Comparison of ENCODE assay signal across 12 cellular contexts in genomic region chr4:146486565-146486964, GRCh38. TPM values are rescaled to one million over a fixed set of nuclear protein-coding genes. Genes with fewer than 3 reads are reported as not detected.
A peak's percentile ranks its signal among the peaks of the same experiment; 100 is the strongest.
DNase-seq lines count a peak whose midpoint lies in the region; ATAC-seq and TF ChIP-seq lines count a peak whose summit lies in the region.
"Had no signal": no experiment of that assay in that cellular context is flagged by ENCODE, and none has a peak within 500 bp of the region (broad histone marks: within the 10 kb centered on the region; RNA-seq: fewer than 3 reads in every experiment).

No MANE protein-coding gene starts in this region.

- DNase-seq in activated CD4-positive, alpha-beta memory T cell treated with anti-CD3 and anti-CD28 coated beads for 36 hours = no peak
- DNase-seq in activated CD4-positive, alpha-beta memory T cell treated with anti-CD3 and anti-CD28 coated beads, Interleukin-2, amount 10 ng/mL, durations not matched to agents 7 days and 5 days = no peak
- DNase-seq in glutamatergic neuron = no peak
- DNase-seq in NCI-H82 treated with DMSO at 0.1 percent for 48 hours (lab: John Stamatoyannopoulos, UW; ENCODE audit: unreplicated experiment) = no peak
- no peak for DNase-seq in foreskin keratinocyte
- DNase-seq: stimulated activated CD4-positive, alpha-beta T cell treated with anti-CD3 and anti-CD28 coated beads, Interleukin-2, amount 100 ng/mL, for 48 hours had no signal

- TF ChIP-seq CTCF in glutamatergic neuron (IDR thresholded peaks at IDR 0.05; ENCODE audit: partially characterized antibody, unreplicated experiment) (no peak), foreskin keratinocyte (conservative IDR thresholded peaks at IDR 0.05) (no peak)

- H3K4me1 Mint-ChIP-seq in activated CD4-positive, alpha-beta memory T cell treated with anti-CD3 and anti-CD28 coated beads for 36 hours (ENCODE audit: low read depth) = peaks cover 27% of the 10 kb centered on the region
- peaks cover 13% of the 10 kb centered on the region for H3K4me1 Mint-ChIP-seq in activated CD4-positive, alpha-beta memory T cell treated with anti-CD3 and anti-CD28 coated beads, Interleukin-2, amount 10 ng/mL, durations not matched to agents 7 days and 5 days
- peaks cover 26% of the 10 kb centered on the region for H3K4me1 Mint-ChIP-seq in stimulated activated memory B cell treated with anti-CD40 and anti-IgM and Interleukin-4, amounts not matched to agents 10 μg/mL and 1 μg/mL and 100 μg/mL, for 72 hours
- no peaks in the 10 kb centered on the region for H3K4me1 Mint-ChIP-seq in glutamatergic neuron (ENCODE audit: low read depth, unreplicated experiment)

- peak overlapping the region; percentile 33 for H3K27ac Mint-ChIP-seq in activated CD4-positive, alpha-beta memory T cell treated with anti-CD3 and anti-CD28 coated beads for 36 hours
- no peak overlapping the region for H3K27ac Mint-ChIP-seq in activated CD4-positive, alpha-beta memory T cell treated with anti-CD3 and anti-CD28 coated beads, Interleukin-2, amount 10 ng/mL, durations not matched to agents 7 days and 5 days
- peak overlapping the region; percentile 42 for H3K27ac Mint-ChIP-seq in stimulated activated memory B cell treated with anti-CD40 and anti-IgM and Interleukin-4, amounts not matched to agents 10 μg/mL and 1 μg/mL and 100 μg/mL, for 72 hours
- H3K27ac Mint-ChIP-seq in glutamatergic neuron (ENCODE audit: unreplicated experiment) = no peak overlapping the region
- H3K27ac Mint-ChIP-seq: activated T-helper 2 cell treated with anti-CD3 and anti-CD28 coated beads, Interferon-gamma antibody, Interleukin-2, Interleukin-4, amounts not matched to agents 10 μg/mL and 5 μg/mL and 100 μg/mL, durations not matched to agents 14 hours and 24 hours and 36 hours; type B pancreatic cell had no signal

- peaks cover 25% of the 10 kb centered on the region for H3K9me3 Mint-ChIP-seq in activated CD4-positive, alpha-beta memory T cell treated with anti-CD3 and anti-CD28 coated beads for 36 hours
- peaks cover 19% of the 10 kb centered on the region for H3K9me3 Mint-ChIP-seq in activated CD4-positive, alpha-beta memory T cell treated with anti-CD3 and anti-CD28 coated beads, Interleukin-2, amount 10 ng/mL, durations not matched to agents 7 days and 5 days
- peaks cover 17% of the 10 kb centered on the region for H3K9me3 Mint-ChIP-seq in stimulated activated memory B cell treated with anti-CD40 and anti-IgM and Interleukin-4, amounts not matched to agents 10 μg/mL and 1 μg/mL and 100 μg/mL, for 72 hours
- H3K9me3 Mint-ChIP-seq in glutamatergic neuron (ENCODE audit: unreplicated experiment) = peaks cover 4% of the 10 kb centered on the region

- no peaks in the 10 kb centered on the region for H3K27me3 ChIP-seq in foreskin keratinocyte

- CTCF ChIA-PET in activated CD4-positive, alpha-beta memory T cell treated with anti-CD3 and anti-CD28 coated beads for 36 hours (lab: Charles Lee) = interaction anchor here (1.3 kb wide), 1 partner anchor 20 kb away, joined by 3 read pairs; no protein-coding TSS in a partner anchor
- CTCF ChIA-PET in activated CD4-positive, alpha-beta memory T cell treated with anti-CD3 and anti-CD28 coated beads, Interleukin-2, amount 10 ng/mL, durations not matched to agents 7 days and 5 days (lab: Charles Lee) = no interaction called here

- intact Hi-C loops in activated CD4-positive, alpha-beta memory T cell treated with anti-CD3 and anti-CD28 coated beads for 36 hours (cut with micrococcal nuclease) = loop anchor here (1.0 kb wide), 1 partner anchor 28 kb away; no protein-coding TSS in a partner anchor

- H3K27me3 Mint-ChIP-seq in activated CD4-positive, alpha-beta memory T cell treated with anti-CD3 and anti-CD28 coated beads for 36 hours = no peaks in the 10 kb centered on the region
- H3K27me3 Mint-ChIP-seq in activated CD4-positive, alpha-beta memory T cell treated with anti-CD3 and anti-CD28 coated beads, Interleukin-2, amount 10 ng/mL, durations not matched to agents 7 days and 5 days = no peaks in the 10 kb centered on the region
- no peaks in the 10 kb centered on the region for H3K27me3 Mint-ChIP-seq in stimulated activated memory B cell treated with anti-CD40 and anti-IgM and Interleukin-4, amounts not matched to agents 10 μg/mL and 1 μg/mL and 100 μg/mL, for 72 hours
- H3K27me3 Mint-ChIP-seq in glutamatergic neuron (ENCODE audit: unreplicated experiment) = no peaks in the 10 kb centered on the region
- H3K27me3 Mint-ChIP-seq: type B pancreatic cell had no signal

- H3K36me3 Mint-ChIP-seq in activated CD4-positive, alpha-beta memory T cell treated with anti-CD3 and anti-CD28 coated beads for 36 hours = peaks cover 34% of the 10 kb centered on the region
- H3K36me3 Mint-ChIP-seq in activated CD4-positive, alpha-beta memory T cell treated with anti-CD3 and anti-CD28 coated beads, Interleukin-2, amount 10 ng/mL, durations not matched to agents 7 days and 5 days (ENCODE audit: low read depth) = peaks cover 45% of the 10 kb centered on the region
- peaks cover 62% of the 10 kb centered on the region for H3K36me3 Mint-ChIP-seq in stimulated activated memory B cell treated with anti-CD40 and anti-IgM and Interleukin-4, amounts not matched to agents 10 μg/mL and 1 μg/mL and 100 μg/mL, for 72 hours
- H3K36me3 Mint-ChIP-seq in glutamatergic neuron (ENCODE audit: unreplicated experiment) = peaks cover 6% of the 10 kb centered on the region

- no peak overlapping the region for H3K4me3 Mint-ChIP-seq in activated CD4-positive, alpha-beta memory T cell treated with anti-CD3 and anti-CD28 coated beads for 36 hours
- H3K4me3 Mint-ChIP-seq in activated CD4-positive, alpha-beta memory T cell treated with anti-CD3 and anti-CD28 coated beads, Interleukin-2, amount 10 ng/mL, durations not matched to agents 7 days and 5 days = no peak overlapping the region
- H3K4me3 Mint-ChIP-seq in stimulated activated memory B cell treated with anti-CD40 and anti-IgM and Interleukin-4, amounts not matched to agents 10 μg/mL and 1 μg/mL and 100 μg/mL, for 72 hours = no peak overlapping the region
- H3K4me3 Mint-ChIP-seq in glutamatergic neuron (ENCODE audit: unreplicated experiment) = no peak overlapping the region
- H3K4me3 Mint-ChIP-seq: type B pancreatic cell had no signal

- POLR2A ChIA-PET in activated CD4-positive, alpha-beta memory T cell treated with anti-CD3 and anti-CD28 coated beads for 36 hours (lab: Charles Lee) = no interaction called here
- POLR2A ChIA-PET in activated CD4-positive, alpha-beta memory T cell treated with anti-CD3 and anti-CD28 coated beads, Interleukin-2, amount 10 ng/mL, durations not matched to agents 7 days and 5 days (lab: Charles Lee) = no interaction called here

- ATAC-seq in GM21576 (IDR thresholded peaks at IDR 0.05; ENCODE audit: unreplicated experiment) (peak; percentile 85), HG03342 (IDR thresholded peaks at IDR 0.05; ENCODE audit: unreplicated experiment) (peak; percentile 80), foreskin keratinocyte (no peak)
- ATAC-seq in stimulated activated memory B cell treated with anti-CD40 and anti-IgM and Interleukin-4, amounts not matched to agents 10 μg/mL and 1 μg/mL and 100 μg/mL, for 72 hours = peak; percentile 39
- ATAC-seq: A549 had no signal

- no peaks in the 10 kb centered on the region for H3K4me1 ChIP-seq in foreskin keratinocyte
- H3K4me1 ChIP-seq: A549 had no signal

- no peak overlapping the region for H3K27ac ChIP-seq in foreskin keratinocyte
- H3K27ac ChIP-seq: A549 had no signal

RNA-seq across cellular contexts. Expression of gene SLC10A7, which starts 35.2 kb away (rescaled TPM):
- total RNA-seq in activated CD4-positive, alpha-beta memory T cell treated with anti-CD3 and anti-CD28 coated beads for 36 hours = 10 to 100 TPM; 10.9 to 14.7 TPM
- 10 to 100 TPM; 14.8 to 18.9 TPM for total RNA-seq in activated CD4-positive, alpha-beta memory T cell treated with anti-CD3 and anti-CD28 coated beads, Interleukin-2, amount 10 ng/mL, durations not matched to agents 7 days and 5 days
- total RNA-seq in glutamatergic neuron (ENCODE audit: unreplicated experiment) (13.5 TPM), foreskin keratinocyte (12.4 and 13.1 TPM in 2 replicates)
- polyA plus RNA-seq in foreskin keratinocyte = 2.8 and 3.3 TPM in 2 replicates

Comparison
In these comparisons a context has a peak if more than half of its experiments do, and no peak if none do; other contexts are left out.
1. H3K27ac Mint-ChIP-seq: peak in activated CD4-positive, alpha-beta memory T cell treated with anti-CD3 and anti-CD28 coated beads for 36 hours (single experiment) and stimulated activated memory B cell treated with anti-CD40 and anti-IgM and Interleukin-4, amounts not matched to agents 10 μg/mL and 1 μg/mL and 100 μg/mL, for 72 hours (single experiment); none in activated CD4-positive, alpha-beta memory T cell treated with anti-CD3 and anti-CD28 coated beads, Interleukin-2, amount 10 ng/mL, durations not matched to agents 7 days and 5 days (single experiment) and glutamatergic neuron (single experiment).